In the genomic region with DNA sequence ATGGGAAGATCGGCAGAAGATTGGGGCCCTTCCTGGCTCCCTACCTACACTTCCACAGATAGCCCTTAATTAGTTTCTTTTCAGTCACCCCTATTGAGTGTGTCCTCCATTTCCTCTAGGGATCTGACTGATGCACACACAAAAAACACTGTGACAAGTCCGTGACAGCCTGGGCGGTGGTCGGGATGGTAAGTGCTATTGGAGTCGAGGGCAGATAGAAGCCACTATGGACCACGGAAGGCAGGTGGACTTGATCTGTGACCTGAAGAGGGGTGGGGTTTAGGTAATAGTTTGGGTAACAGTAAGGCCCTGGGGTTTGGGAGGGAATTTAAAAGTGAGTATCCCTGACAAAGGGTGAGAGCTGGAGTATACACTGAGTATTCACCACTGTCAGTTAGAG, we compare ENCODE assay signal across 28 cellular contexts.
"Had no signal": no experiment of that assay in that cellular context is flagged by ENCODE, and none has a peak within 500 bp of the region (broad histone marks: within the 10 kb centered on the region; RNA-seq: fewer than 3 reads in every experiment).

No MANE protein-coding gene starts in this region.

- H3K4me1 ChIP-seq: colonic mucosa, foreskin keratinocyte had no signal

- FAIRE-seq: colon, endometrium, endothelial cell of umbilical vein, frontal cortex had no signal

- H3K4me3 ChIP-seq: colonic mucosa, coronary artery, dorsolateral prefrontal cortex, esophagus muscularis mucosa, esophagus squamous epithelium, gastrocnemius medialis, gastroesophageal sphincter, heart left ventricle, heart right ventricle had no signal

- ATAC-seq: effector memory CD8-positive, alpha-beta T cell; esophagus mucosa; foreskin keratinocyte; gastrocnemius medialis; gastroesophageal sphincter; heart left ventricle had no signal

- H3K36me3 ChIP-seq: colonic mucosa, esophagus muscularis mucosa, esophagus squamous epithelium, gastrocnemius medialis, gastroesophageal sphincter, heart left ventricle, heart right ventricle had no signal

- H3K9me3 ChIP-seq: colonic mucosa, esophagus muscularis mucosa, esophagus squamous epithelium, gastrocnemius medialis, gastroesophageal sphincter, heart left ventricle, heart right ventricle had no signal

- H3K9me3 Mint-ChIP-seq: dendritic cell treated with granulocyte-macrophage colony-stimulating factor and Interleukin-4, amounts not matched to agents 40 ng/mL and 50 ng/mL, for 4 days; effector memory CD8-positive, alpha-beta T cell; endodermal cell had no signal

- H3K4me3 Mint-ChIP-seq: dendritic cell treated with granulocyte-macrophage colony-stimulating factor and Interleukin-4, amounts not matched to agents 40 ng/mL and 50 ng/mL, for 4 days; effector memory CD8-positive, alpha-beta T cell; endodermal cell had no signal

- H3K27ac Mint-ChIP-seq: dendritic cell treated with granulocyte-macrophage colony-stimulating factor and Interleukin-4, amounts not matched to agents 40 ng/mL and 50 ng/mL, for 4 days; effector memory CD8-positive, alpha-beta T cell; endodermal cell had no signal

- H3K27me3 ChIP-seq: colonic mucosa, dorsolateral prefrontal cortex, esophagus muscularis mucosa, esophagus squamous epithelium, gastrocnemius medialis, gastroesophageal sphincter, heart left ventricle, heart right ventricle had no signal

- DNase-seq: colonic mucosa; cortex of kidney; dermis blood vessel endothelial cell; dorsolateral prefrontal cortex; effector CD4-positive, alpha-beta T cell; effector CD8-positive, alpha-beta T cell; effector memory CD4-positive, alpha-beta T cell; effector memory CD8-positive, alpha-beta T cell; endodermal cell; erythroblast; esophagus squamous epithelium; foreskin fibroblast; foreskin keratinocyte; foreskin melanocyte; gastrocnemius medialis; glutamatergic neuron; head of caudate nucleus; heart left ventricle; heart right ventricle had no signal
